16 cellular contexts compared by ENCODE assay signal in genomic region chr16:84780977-84781376, GRCh38.
"Had no signal": no experiment of that assay in that cellular context is flagged by ENCODE, and none has a peak within 500 bp of the region (broad histone marks: within the 10 kb centered on the region; RNA-seq: fewer than 3 reads in every experiment).

No MANE protein-coding gene starts in this region.

- DNase-seq: activated CD4-positive, alpha-beta T cell treated with anti-CD3 and anti-CD28 coated beads, Interleukin-2, amount 50 U/mL, for 1 hour; activated CD8-positive, alpha-beta memory T cell treated with anti-CD3 and anti-CD28 coated beads for 24 hours; activated gamma-delta T cell treated with Interleukin-2 at 50 U/mL for 16 hours; activated naive CD8-positive, alpha-beta T cell treated with anti-CD3 and anti-CD28 coated beads, Interleukin-2, amount 50 U/mL, for 24 hours; islet precursor cell; ovary; stimulated activated CD4-positive, alpha-beta T cell treated with anti-CD3 and anti-CD28 coated beads, Interleukin-2, amount 100 ng/mL, for 48 hours; stimulated activated naive CD4-positive, alpha-beta T cell; T-helper 9 cell; trophoblast cell had no signal

- H2AFZ ChIP-seq: neural progenitor cell had no signal

- H3K36me3 ChIP-seq: ovary had no signal

- H3K4me1 ChIP-seq: neural progenitor cell had no signal

- ATAC-seq: activated CD4-positive, CD25-positive, alpha-beta regulatory T cell treated with anti-CD3 and anti-CD28 coated beads, Interleukin-2, amount 50 U/mL, for 24 hours had no signal

- H3K4me2 ChIP-seq: neural progenitor cell had no signal

- H3K27ac ChIP-seq: neural progenitor cell, ovary had no signal

- H3K9me3 ChIP-seq: ovary had no signal

- FAIRE-seq: astrocyte, colon, endometrium had no signal

- H3K9ac ChIP-seq: neural progenitor cell had no signal

- H3K4me3 ChIP-seq: lung, neural progenitor cell, ovary had no signal

- H3K27me3 ChIP-seq: neural progenitor cell, ovary had no signal
